In genomic region chr2:100292022-100292580, GRCh38 we compare ENCODE assay signal across 9 cellular contexts. TPM values are rescaled to one million over a fixed set of nuclear protein-coding genes. Genes with fewer than 3 reads are reported as not detected.
DNase-seq lines count a peak whose midpoint lies in the region; ATAC-seq lines count a peak whose summit lies in the region.
"Had no signal": no experiment of that assay in that cellular context is flagged by ENCODE, and none has a peak within 500 bp of the region (broad histone marks: within the 10 kb centered on the region; RNA-seq: fewer than 3 reads in every experiment).

No MANE protein-coding gene starts in this region.

- H3K9me3 Mint-ChIP-seq in activated T-cell treated with anti-CD3 and anti-CD28 coated beads, Interleukin-2, amount 50 U/mL, for 72 hours: no peaks in the 10 kb centered on the region
- H3K9me3 Mint-ChIP-seq in stimulated activated naive B cell treated with anti-CD40 and anti-IgM and Interleukin-4, amounts not matched to agents 10 μg/mL and 1 μg/mL and 100 μg/mL, for 72 hours: no peaks in the 10 kb centered on the region
- H3K9me3 Mint-ChIP-seq: natural killer cell treated with Interleukin-12 subunit alpha and Interleukin-12 subunit beta and Interleukin-15 and Interleukin-18, amount 100 ng/mL, for 72 hours had no signal

- ATAC-seq in activated T-cell treated with anti-CD3 and anti-CD28 coated beads, Interleukin-2, amount 50 U/mL, for 72 hours (replicated peaks in 1 of 2): peak; percentile 60 to 67
- peak; percentile 80 to 85 for ATAC-seq in stimulated activated naive B cell treated with anti-CD40 and anti-IgM and Interleukin-4, amounts not matched to agents 10 μg/mL and 1 μg/mL and 100 μg/mL, for 72 hours (replicated peaks)
- ATAC-seq in HG02759 (IDR thresholded peaks at IDR 0.05; ENCODE audit: unreplicated experiment): no peak

- no peak overlapping the region for H3K27ac Mint-ChIP-seq in activated T-cell treated with anti-CD3 and anti-CD28 coated beads, Interleukin-2, amount 50 U/mL, for 72 hours
- no peak overlapping the region for H3K27ac Mint-ChIP-seq in stimulated activated naive B cell treated with anti-CD40 and anti-IgM and Interleukin-4, amounts not matched to agents 10 μg/mL and 1 μg/mL and 100 μg/mL, for 72 hours
- H3K27ac Mint-ChIP-seq: natural killer cell treated with Interleukin-12 subunit alpha and Interleukin-12 subunit beta and Interleukin-15 and Interleukin-18, amount 100 ng/mL, for 72 hours had no signal

- H3K4me1 Mint-ChIP-seq in activated T-cell treated with anti-CD3 and anti-CD28 coated beads, Interleukin-2, amount 50 U/mL, for 72 hours (ENCODE audit: low read depth): no peaks in the 10 kb centered on the region
- H3K4me1 Mint-ChIP-seq in stimulated activated naive B cell treated with anti-CD40 and anti-IgM and Interleukin-4, amounts not matched to agents 10 μg/mL and 1 μg/mL and 100 μg/mL, for 72 hours: no peaks in the 10 kb centered on the region

- no peak overlapping the region for H3K4me3 Mint-ChIP-seq in activated T-cell treated with anti-CD3 and anti-CD28 coated beads, Interleukin-2, amount 50 U/mL, for 72 hours
- H3K4me3 Mint-ChIP-seq in stimulated activated naive B cell treated with anti-CD40 and anti-IgM and Interleukin-4, amounts not matched to agents 10 μg/mL and 1 μg/mL and 100 μg/mL, for 72 hours: no peak overlapping the region
- H3K4me3 Mint-ChIP-seq: natural killer cell treated with Interleukin-12 subunit alpha and Interleukin-12 subunit beta and Interleukin-15 and Interleukin-18, amount 100 ng/mL, for 72 hours had no signal

- peaks cover 6% of the 10 kb centered on the region for H3K27me3 Mint-ChIP-seq in activated T-cell treated with anti-CD3 and anti-CD28 coated beads, Interleukin-2, amount 50 U/mL, for 72 hours (ENCODE audit: low read depth)
- peaks cover 12 to 20% of the 10 kb centered on the region in 2 donors for H3K27me3 Mint-ChIP-seq in stimulated activated naive B cell treated with anti-CD40 and anti-IgM and Interleukin-4, amounts not matched to agents 10 μg/mL and 1 μg/mL and 100 μg/mL, for 72 hours

- no peaks in the 10 kb centered on the region for H3K36me3 Mint-ChIP-seq in activated T-cell treated with anti-CD3 and anti-CD28 coated beads, Interleukin-2, amount 50 U/mL, for 72 hours (ENCODE audit: insufficient read depth in 2 of 2)
- no peaks in the 10 kb centered on the region for H3K36me3 Mint-ChIP-seq in stimulated activated naive B cell treated with anti-CD40 and anti-IgM and Interleukin-4, amounts not matched to agents 10 μg/mL and 1 μg/mL and 100 μg/mL, for 72 hours
- H3K36me3 Mint-ChIP-seq: natural killer cell treated with Interleukin-12 subunit alpha and Interleukin-12 subunit beta and Interleukin-15 and Interleukin-18, amount 100 ng/mL, for 72 hours had no signal

- DNase-seq in ELF-1 (ENCODE audit: low read depth, low spot score) (peak; percentile 84), NCI-H2227 treated with DMSO at 0.1 percent for 48 hours (lab: John Stamatoyannopoulos, UW) (peak; percentile 65), iPS-NIHi7 (ENCODE audit: extremely low spot score) (peak; percentile 68), NCI-H128 (lab: John Stamatoyannopoulos, UW; ENCODE audit: unreplicated experiment) (no peak)
- DNase-seq in activated T-cell treated with anti-CD3 and anti-CD28 coated beads, Interleukin-2, amount 50 U/mL, for 72 hours: peak; percentile 42 to 57
- peak; percentile 20 for DNase-seq in stimulated activated naive B cell treated with anti-CD40 and anti-IgM and Interleukin-4, amounts not matched to agents 10 μg/mL and 1 μg/mL and 100 μg/mL, for 72 hours
- no peak for DNase-seq in effector CD8-positive, alpha-beta T cell (lab: John Stamatoyannopoulos, UW)

RNA-seq across cellular contexts. Expression of gene LONRF2, which starts 30.2 kb away (rescaled TPM):
- total RNA-seq in activated T-cell treated with anti-CD3 and anti-CD28 coated beads, Interleukin-2, amount 50 U/mL, for 72 hours: under 1 TPM; 0.10 to 0.25 TPM
- total RNA-seq: natural killer cell treated with Interleukin-12 subunit alpha and Interleukin-12 subunit beta and Interleukin-15 and Interleukin-18, amount 100 ng/mL, for 72 hours had no signal

Comparison
In these comparisons a context has a peak if more than half of its experiments do, and no peak if none do; other contexts are left out.
1. DNase-seq: peak in ELF-1 (single experiment), NCI-H2227 treated with DMSO at 0.1 percent for 48 hours (single experiment), activated T-cell treated with anti-CD3 and anti-CD28 coated beads, Interleukin-2, amount 50 U/mL, for 72 hours (2 of 2), iPS-NIHi7 (single experiment) and stimulated activated naive B cell treated with anti-CD40 and anti-IgM and Interleukin-4, amounts not matched to agents 10 μg/mL and 1 μg/mL and 100 μg/mL, for 72 hours (single experiment); none in NCI-H128 (single experiment) and effector CD8-positive, alpha-beta T cell (single experiment).